ENCODE assay signal across 8 cellular contexts in the genomic region with DNA sequence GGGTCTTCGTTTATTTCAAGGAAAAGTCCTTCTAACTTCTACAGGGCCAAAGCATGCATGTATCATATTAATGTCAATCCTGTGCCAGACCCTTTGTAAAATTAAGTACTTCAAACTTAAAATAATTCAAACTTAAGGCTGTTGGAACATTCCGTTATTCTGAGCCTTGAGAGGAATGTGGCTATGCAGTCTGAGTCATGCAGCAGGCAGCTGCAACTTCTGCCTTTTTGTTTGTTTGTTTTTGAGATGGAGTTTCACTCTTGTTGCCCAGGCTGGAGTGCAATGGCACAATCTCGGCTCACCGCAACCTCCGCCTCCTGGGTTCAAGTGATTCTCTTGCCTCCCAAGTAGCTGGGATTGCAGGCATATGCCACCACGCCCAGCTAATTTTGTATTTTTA.
DNase-seq lines count a peak whose midpoint lies in the region; ATAC-seq and TF ChIP-seq lines count a peak whose summit lies in the region.
"Not testable (repeated sequence)": the region's sequence is repeated elsewhere in the genome, so short reads cannot be mapped to it uniquely, and the experiment has no call there.

No MANE protein-coding gene starts in this region.

- H3K4me3 ChIP-seq in astrocyte of the cerebellum (ENCODE audit: low read depth, low read length); tibial artery: not testable (repeated sequence)

- in situ Hi-C loops in Caki2 (cut with HindIII; ENCODE audit: low pct_unique_long_range_greater_than_20kb, low sequenced_read_pairs); astrocyte of the cerebellum (cut with HindIII; ENCODE audit: low sequenced_read_pairs): not testable (repeated sequence)

- not testable (repeated sequence) for ATAC-seq in foreskin keratinocyte

- intact Hi-C loops in tibial artery (cut with DNase I; ENCODE audit: low total_unique reads) = loop anchor here (10.0 kb wide), 1 partner anchor 62 kb away; no protein-coding TSS in a partner anchor

- DNase-seq in Caki2 (ENCODE audit: low read depth) = peak; percentile 28
- peak; percentile 4 for DNase-seq in HS-27A (ENCODE audit: low read depth)
- peak; percentile 19 for DNase-seq in RPMI7951 (ENCODE audit: low read depth)
- DNase-seq in astrocyte of the cerebellum (ENCODE audit: low read depth) = peak; percentile 68
- DNase-seq in dermis blood vessel endothelial cell = peak; percentile 56
- DNase-seq in foreskin keratinocyte = peak; percentile 0 to 13
- peak; percentile 77 for DNase-seq in myocyte (ENCODE audit: low read depth)
- DNase-seq in tibial artery = peak in 1 of 2 donors; percentile 74

- H3K9me3 ChIP-seq in tibial artery = not testable (repeated sequence)

- not testable (repeated sequence) for H3K4me1 ChIP-seq in foreskin keratinocyte
- peaks cover 0 to 39% (median 10%) of the 10 kb centered on the region in 4 donors for H3K4me1 ChIP-seq in tibial artery

- not testable (repeated sequence) for TF ChIP-seq CTCF in astrocyte of the cerebellum (IDR thresholded peaks at IDR 0.05; ENCODE audit: low read depth, low read length, missing control alignments); foreskin keratinocyte (conservative IDR thresholded peaks at IDR 0.05); tibial artery (IDR thresholded peaks at IDR 0.05)

- not testable (repeated sequence) for H3K27ac ChIP-seq in foreskin keratinocyte
- H3K27ac ChIP-seq in tibial artery = peak overlapping the region; percentile 72 to 83

- not testable (repeated sequence) for H3K27me3 ChIP-seq in foreskin keratinocyte, tibial artery

- H3K36me3 ChIP-seq in tibial artery = not testable (repeated sequence)
